Comparison of ENCODE assay signal across 39 cellular contexts in the genomic region with DNA sequence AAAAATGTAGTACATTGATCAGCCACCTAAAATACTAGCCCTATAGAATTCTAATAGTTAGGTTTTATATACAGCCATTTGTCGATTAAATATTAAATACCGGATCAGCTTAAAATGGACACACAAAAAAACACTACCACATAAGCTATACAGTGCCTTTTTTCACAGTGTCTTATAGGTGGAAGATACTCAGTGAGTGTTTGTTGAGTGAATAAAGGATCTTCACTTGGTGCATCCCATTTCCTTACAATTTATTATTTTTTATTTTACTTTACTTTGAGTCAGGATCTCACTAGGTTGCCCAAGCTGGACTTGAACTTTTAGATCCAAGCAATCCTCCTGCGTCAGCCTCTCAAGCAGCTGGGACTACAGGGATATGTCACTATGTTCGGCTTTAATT.
"Had no signal": no experiment of that assay in that cellular context is flagged by ENCODE, and none has a peak within 500 bp of the region (broad histone marks: within the 10 kb centered on the region; RNA-seq: fewer than 3 reads in every experiment).

No MANE protein-coding gene starts in this region.

- H3K27ac Mint-ChIP-seq: activated naive CD4-positive, alpha-beta T cell treated with anti-CD3 and anti-CD28 coated beads for 36 hours; activated naive CD4-positive, alpha-beta T cell treated with anti-CD3 and anti-CD28 coated beads, Interleukin-2, amount 10 ng/mL, durations not matched to agents 7 days and 5 days; activated naive CD4-positive, alpha-beta T cell treated with anti-CD3 and anti-CD28 coated beads, Interleukin-2, amount 50 U/mL, for 24 hours; activated naive CD4-positive, alpha-beta T cell treated with anti-CD3 and anti-CD28 coated beads, Interleukin-2, amount 50 U/mL, for 72 hours; activated naive CD8-positive, alpha-beta T cell; activated naive CD8-positive, alpha-beta T cell treated with anti-CD3 and anti-CD28 coated beads for 36 hours; activated naive CD8-positive, alpha-beta T cell treated with anti-CD3 and anti-CD28 coated beads, Interleukin-2, amount 10 ng/mL, durations not matched to agents 7 days and 5 days; activated naive CD8-positive, alpha-beta T cell treated with anti-CD3 and anti-CD28 coated beads, Interleukin-2, amount 50 U/mL, for 24 hours; activated T-cell treated with anti-CD3 and anti-CD28 coated beads, Interleukin-2, amount 50 U/mL, for 24 hours; activated T-cell treated with anti-CD3 and anti-CD28 coated beads, Interleukin-2, amount 50 U/mL, for 72 hours; activated T-helper 1 cell treated with anti-CD3 and anti-CD28 coated beads, Interleukin-12 subunit alpha, Interleukin-12 subunit beta, Interleukin-2, Interleukin-4 antibody, amounts not matched to agents 30 ng/mL and 10 ng/mL and 1 ng/mL, durations not matched to agents 14 hours and 24 hours and 36 hours; activated T-helper 17 cell treated with anti-CD3 and anti-CD28 coated beads, Interleukin-2, amount 50 U/mL, for 72 hours; activated T-helper 2 cell treated with anti-CD3 and anti-CD28 coated beads, Interferon-gamma antibody, Interleukin-2, Interleukin-4, amounts not matched to agents 10 μg/mL and 5 μg/mL and 100 μg/mL, durations not matched to agents 14 hours and 24 hours and 36 hours; brain had no signal

- H3K9me3 ChIP-seq: adrenal gland, ascending aorta, body of pancreas, breast epithelium had no signal

- H3K27me3 Mint-ChIP-seq: activated naive CD4-positive, alpha-beta T cell treated with anti-CD3 and anti-CD28 coated beads, Interleukin-2, amount 10 ng/mL, durations not matched to agents 7 days and 5 days; activated naive CD4-positive, alpha-beta T cell treated with anti-CD3 and anti-CD28 coated beads, Interleukin-2, amount 50 U/mL, for 24 hours; activated naive CD8-positive, alpha-beta T cell; activated naive CD8-positive, alpha-beta T cell treated with anti-CD3 and anti-CD28 coated beads for 36 hours; activated naive CD8-positive, alpha-beta T cell treated with anti-CD3 and anti-CD28 coated beads, Interleukin-2, amount 10 ng/mL, durations not matched to agents 7 days and 5 days; activated naive CD8-positive, alpha-beta T cell treated with anti-CD3 and anti-CD28 coated beads, Interleukin-2, amount 50 U/mL, for 24 hours; activated T-cell treated with anti-CD3 and anti-CD28 coated beads, Interleukin-2, amount 50 U/mL, for 24 hours; activated T-helper 17 cell treated with anti-CD3 and anti-CD28 coated beads, Interleukin-2, amount 50 U/mL, for 72 hours; brain; central memory CD8-positive, alpha-beta T cell had no signal

- H3K4me3 Mint-ChIP-seq: activated naive CD4-positive, alpha-beta T cell treated with anti-CD3 and anti-CD28 coated beads for 36 hours; activated naive CD4-positive, alpha-beta T cell treated with anti-CD3 and anti-CD28 coated beads, Interleukin-2, amount 10 ng/mL, durations not matched to agents 7 days and 5 days; activated naive CD4-positive, alpha-beta T cell treated with anti-CD3 and anti-CD28 coated beads, Interleukin-2, amount 50 U/mL, for 24 hours; activated naive CD8-positive, alpha-beta T cell; activated naive CD8-positive, alpha-beta T cell treated with anti-CD3 and anti-CD28 coated beads for 36 hours; activated naive CD8-positive, alpha-beta T cell treated with anti-CD3 and anti-CD28 coated beads, Interleukin-2, amount 10 ng/mL, durations not matched to agents 7 days and 5 days; activated naive CD8-positive, alpha-beta T cell treated with anti-CD3 and anti-CD28 coated beads, Interleukin-2, amount 50 U/mL, for 24 hours; activated T-cell treated with anti-CD3 and anti-CD28 coated beads, Interleukin-2, amount 50 U/mL, for 24 hours; activated T-cell treated with anti-CD3 and anti-CD28 coated beads, Interleukin-2, amount 50 U/mL, for 4 hours; activated T-cell treated with anti-CD3 and anti-CD28 coated beads, Interleukin-2, amount 50 U/mL, for 72 hours; activated T-helper 1 cell treated with anti-CD3 and anti-CD28 coated beads, Interleukin-12 subunit alpha, Interleukin-12 subunit beta, Interleukin-2, Interleukin-4 antibody, amounts not matched to agents 30 ng/mL and 10 ng/mL and 1 ng/mL, durations not matched to agents 14 hours and 24 hours and 36 hours; activated T-helper 17 cell treated with anti-CD3 and anti-CD28 coated beads, Interleukin-2, amount 50 U/mL, for 72 hours; brain; central memory CD8-positive, alpha-beta T cell had no signal

- ATAC-seq: activated naive CD4-positive, alpha-beta T cell treated with anti-CD3 and anti-CD28 coated beads, Interleukin-2, amount 50 U/mL, for 72 hours; activated naive CD8-positive, alpha-beta T cell treated with anti-CD3 and anti-CD28 coated beads, Interleukin-2, amount 50 U/mL, for 24 hours; activated T-cell treated with anti-CD3 and anti-CD28 coated beads, Interleukin-2, amount 50 U/mL, for 4 hours; activated T-cell treated with anti-CD3 and anti-CD28 coated beads, Interleukin-2, amount 50 U/mL, for 72 hours; activated T-helper 17 cell treated with anti-CD3 and anti-CD28 coated beads, Interleukin-2, amount 50 U/mL, for 72 hours; body of pancreas had no signal

- DNase-seq: activated effector memory CD4-positive, alpha-beta T cell treated with anti-CD3 and anti-CD28 coated beads, Interleukin-2, amount 50 U/mL, for 16 hours; activated effector memory CD4-positive, alpha-beta T cell treated with Interleukin-2 at 50 U/mL for 16 hours; activated gamma-delta T cell; activated gamma-delta T cell treated with Interleukin-2 at 50 U/mL for 16 hours; activated naive CD4-positive, alpha-beta T cell; activated naive CD4-positive, alpha-beta T cell treated with anti-CD3 and anti-CD28 coated beads for 36 hours; activated naive CD4-positive, alpha-beta T cell treated with anti-CD3 and anti-CD28 coated beads, Interleukin-2, amount 10 ng/mL, durations not matched to agents 7 days and 5 days; activated naive CD4-positive, alpha-beta T cell treated with anti-CD3 and anti-CD28 coated beads, Interleukin-2, amount 50 U/mL, for 16 hours; activated naive CD4-positive, alpha-beta T cell treated with Interleukin-2 at 50 U/mL for 16 hours; activated naive CD8-positive, alpha-beta T cell treated with anti-CD3 and anti-CD28 coated beads for 36 hours; activated naive CD8-positive, alpha-beta T cell treated with anti-CD3 and anti-CD28 coated beads, Interleukin-2, amount 10 ng/mL, durations not matched to agents 7 days and 5 days; activated naive CD8-positive, alpha-beta T cell treated with anti-CD3 and anti-CD28 coated beads, Interleukin-2, amount 50 U/mL, for 24 hours; activated T-cell treated with anti-CD3 and anti-CD28 coated beads, Interleukin-2, amount 50 U/mL, for 1 hour; activated T-cell treated with anti-CD3 and anti-CD28 coated beads, Interleukin-2, amount 50 U/mL, for 24 hours; activated T-cell treated with anti-CD3 and anti-CD28 coated beads, Interleukin-2, amount 50 U/mL, for 4 hours; activated T-cell treated with anti-CD3 and anti-CD28 coated beads, Interleukin-2, amount 50 U/mL, for 48 hours; activated T-cell treated with anti-CD3 and anti-CD28 coated beads, Interleukin-2, amount 50 U/mL, for 72 hours; adrenal gland; amniotic stem cell; amygdala; anterior cingulate cortex; aorta; body of pancreas; brain microvascular endothelial cell; caudate nucleus; central memory CD4-positive, alpha-beta T cell; cerebellar nuclear complex had no signal

- H3K9me3 Mint-ChIP-seq: activated naive CD4-positive, alpha-beta T cell treated with anti-CD3 and anti-CD28 coated beads, Interleukin-2, amount 10 ng/mL, durations not matched to agents 7 days and 5 days; activated naive CD4-positive, alpha-beta T cell treated with anti-CD3 and anti-CD28 coated beads, Interleukin-2, amount 50 U/mL, for 72 hours; activated T-cell treated with anti-CD3 and anti-CD28 coated beads, Interleukin-2, amount 50 U/mL, for 4 hours; central memory CD8-positive, alpha-beta T cell had no signal

- H3K27ac ChIP-seq: ascending aorta, body of pancreas, brain microvascular endothelial cell, breast epithelium, cardiac muscle cell had no signal

- H3K4me3 ChIP-seq: adrenal gland, ascending aorta, body of pancreas, breast epithelium, cardiac muscle cell had no signal

- H3K27me3 ChIP-seq: adrenal gland, ascending aorta, body of pancreas, brain microvascular endothelial cell, breast epithelium, cardiac muscle cell had no signal

- H3K4me1 Mint-ChIP-seq: activated naive CD4-positive, alpha-beta T cell treated with anti-CD3 and anti-CD28 coated beads, Interleukin-2, amount 10 ng/mL, durations not matched to agents 7 days and 5 days; activated naive CD4-positive, alpha-beta T cell treated with anti-CD3 and anti-CD28 coated beads, Interleukin-2, amount 50 U/mL, for 24 hours; activated naive CD8-positive, alpha-beta T cell treated with anti-CD3 and anti-CD28 coated beads, Interleukin-2, amount 10 ng/mL, durations not matched to agents 7 days and 5 days; activated T-helper 17 cell treated with anti-CD3 and anti-CD28 coated beads, Interleukin-2, amount 50 U/mL, for 72 hours; central memory CD8-positive, alpha-beta T cell had no signal

- H3K4me1 ChIP-seq: ascending aorta, breast epithelium had no signal

- H3K36me3 ChIP-seq: adrenal gland, ascending aorta, brain microvascular endothelial cell, cardiac muscle cell had no signal

- FAIRE-seq: bronchial epithelial cell had no signal
